9 cellular contexts compared by ENCODE assay signal in the genomic region with DNA sequence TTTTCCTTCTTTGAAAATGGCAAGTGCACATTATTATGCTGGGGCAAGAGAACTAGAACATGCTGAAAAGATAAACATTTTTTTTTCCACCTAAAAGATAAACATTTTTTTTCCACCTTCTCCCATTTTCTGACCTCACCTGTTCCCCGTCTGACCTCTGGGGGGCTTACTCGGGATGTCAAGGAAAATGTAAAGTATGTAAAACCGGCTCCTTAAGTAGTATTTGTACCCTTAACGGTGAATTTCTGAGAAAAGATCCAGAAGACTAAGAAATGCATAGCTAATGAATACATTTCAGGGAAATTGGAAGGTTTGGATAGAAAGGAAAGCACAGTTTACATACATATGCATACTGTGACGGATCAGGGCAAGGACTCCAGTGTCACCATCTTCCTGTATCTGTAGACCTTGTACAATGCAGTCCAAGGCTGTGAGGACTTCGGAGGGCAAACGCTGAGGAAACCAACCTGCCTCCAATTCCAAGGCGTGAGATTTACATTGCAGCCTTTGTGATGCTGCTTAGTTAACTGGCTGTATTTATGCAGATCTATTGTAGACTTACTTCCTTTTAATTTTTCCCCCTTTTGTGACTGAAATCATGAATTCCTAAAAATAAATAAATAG.
A peak's percentile ranks its signal among the peaks of the same experiment; 100 is the strongest.
DNase-seq lines count a peak whose midpoint lies in the region; ATAC-seq and TF ChIP-seq lines count a peak whose summit lies in the region.
"Had no signal": no experiment of that assay in that cellular context is flagged by ENCODE, and none has a peak within 500 bp of the region (broad histone marks: within the 10 kb centered on the region; RNA-seq: fewer than 3 reads in every experiment).

No MANE protein-coding gene starts in this region.

- no peak for TF ChIP-seq CTCF in activated CD8-positive, alpha-beta T cell treated with anti-CD3 and anti-CD28 coated beads for 36 hours (IDR thresholded peaks at IDR 0.05)
- TF ChIP-seq CTCF in PC-9 (conservative IDR thresholded peaks at IDR 0.05) (no peak), hepatocyte (IDR thresholded peaks at IDR 0.05; ENCODE audit: poor library complexity) (peak; percentile 24), suprapubic skin (IDR thresholded peaks at IDR 0.05) (no peak)

- no peak for TF ChIP-seq POLR2A in suprapubic skin (IDR thresholded peaks at IDR 0.05)

- DNase-seq in activated CD8-positive, alpha-beta T cell treated with anti-CD3 and anti-CD28 coated beads, Interleukin-2, amount 10 ng/mL, durations not matched to agents 7 days and 5 days, result no peak
- DNase-seq in activated CD8-positive, alpha-beta T cell treated with anti-CD3 and anti-CD28 coated beads for 36 hours, result no peak
- no peak for DNase-seq in PC-9
- no peak for DNase-seq in hepatocyte (ENCODE audit: low spot score)
- no peak for DNase-seq in suprapubic skin (ENCODE audit: low spot score in 2 of 2)
- DNase-seq in NK-92 treated with Interleukin-12 subunit alpha and Interleukin-12 subunit beta, amount 100 ng/mL, for 24 hours (lab: John Stamatoyannopoulos, UW), result no peak
- DNase-seq: EL had no signal

- H3F3A ChIP-seq in PC-9 (ENCODE audit: insufficient read depth, low read depth), result no peaks in the 10 kb centered on the region

- H3K4me1 ChIP-seq in PC-9 (replicated peaks; ENCODE audit: insufficient read depth) (0 out of 2 replicates have a peak, but pooled peaks cover 5% of the 10 kb centered on the region), hepatocyte (ENCODE audit: insufficient read depth) (no peaks in the 10 kb centered on the region), suprapubic skin (peaks cover 25% of the 10 kb centered on the region)

- WGBS in hepatocyte (ENCODE audit: low lambda C conversion rate, missing lambda C conversion rate), result 3% methylated on average over 8 of the region's 8 CpGs
- 16% methylated on average over 8 of the region's 8 CpGs for WGBS in suprapubic skin

- CTCF ChIA-PET in activated CD8-positive, alpha-beta T cell treated with anti-CD3 and anti-CD28 coated beads, Interleukin-2, amount 10 ng/mL, durations not matched to agents 7 days and 5 days (lab: Charles Lee), result no interaction called here
- CTCF ChIA-PET in activated CD8-positive, alpha-beta T cell treated with anti-CD3 and anti-CD28 coated beads for 36 hours (lab: Charles Lee), result no interaction called here
- CTCF ChIA-PET in PC-9 (lab: Charles Lee), result no interaction called here

- H3K4me1 Mint-ChIP-seq in activated CD8-positive, alpha-beta T cell treated with anti-CD3 and anti-CD28 coated beads, Interleukin-2, amount 10 ng/mL, durations not matched to agents 7 days and 5 days (ENCODE audit: low read depth), result peaks cover 11% of the 10 kb centered on the region
- peaks cover 8% of the 10 kb centered on the region for H3K4me1 Mint-ChIP-seq in activated CD8-positive, alpha-beta T cell treated with anti-CD3 and anti-CD28 coated beads for 36 hours (ENCODE audit: low read depth)

- BruUV-seq in PC-9 (replicated peaks; lab: Mats Ljungman, UMichigan), result no TSS peak

- H3K4me3 Mint-ChIP-seq in activated CD8-positive, alpha-beta T cell treated with anti-CD3 and anti-CD28 coated beads, Interleukin-2, amount 10 ng/mL, durations not matched to agents 7 days and 5 days, result peak overlapping the region; percentile 12
- no peak overlapping the region for H3K4me3 Mint-ChIP-seq in activated CD8-positive, alpha-beta T cell treated with anti-CD3 and anti-CD28 coated beads for 36 hours

- peaks cover 53% of the 10 kb centered on the region for H3K27me3 Mint-ChIP-seq in activated CD8-positive, alpha-beta T cell treated with anti-CD3 and anti-CD28 coated beads, Interleukin-2, amount 10 ng/mL, durations not matched to agents 7 days and 5 days (ENCODE audit: low read depth)
- peaks cover 38% of the 10 kb centered on the region for H3K27me3 Mint-ChIP-seq in activated CD8-positive, alpha-beta T cell treated with anti-CD3 and anti-CD28 coated beads for 36 hours

- peaks cover 3% of the 10 kb centered on the region for H3K36me3 Mint-ChIP-seq in activated CD8-positive, alpha-beta T cell treated with anti-CD3 and anti-CD28 coated beads, Interleukin-2, amount 10 ng/mL, durations not matched to agents 7 days and 5 days (ENCODE audit: low read depth)
- H3K36me3 Mint-ChIP-seq in activated CD8-positive, alpha-beta T cell treated with anti-CD3 and anti-CD28 coated beads for 36 hours (ENCODE audit: low read depth), result no peaks in the 10 kb centered on the region

- H3K4me2 ChIP-seq in PC-9, result peak overlapping the region; percentile 79; the same call in 1 of the 2 replicates
- peak overlapping the region; percentile 97 for H3K4me2 ChIP-seq in hepatocyte

- H3K9me2 ChIP-seq in PC-9 (ENCODE audit: insufficient read depth) (no peaks in the 10 kb centered on the region), hepatocyte (replicated peaks; ENCODE audit: insufficient read depth) (no peaks in the 10 kb centered on the region)

- H3K27ac ChIP-seq in PC-9 (no peak overlapping the region), hepatocyte (no peak overlapping the region), suprapubic skin (no peak overlapping the region)

- H3K36me3 ChIP-seq in PC-9 (ENCODE audit: low read depth) (no peaks in the 10 kb centered on the region), hepatocyte (replicated peaks; ENCODE audit: insufficient read depth, low read depth) (no peaks in the 10 kb centered on the region), suprapubic skin (no peaks in the 10 kb centered on the region)

- no peaks in the 10 kb centered on the region for H3K9me3 Mint-ChIP-seq in activated CD8-positive, alpha-beta T cell treated with anti-CD3 and anti-CD28 coated beads, Interleukin-2, amount 10 ng/mL, durations not matched to agents 7 days and 5 days (ENCODE audit: insufficient read depth)
- H3K9me3 Mint-ChIP-seq in activated CD8-positive, alpha-beta T cell treated with anti-CD3 and anti-CD28 coated beads for 36 hours, result no peaks in the 10 kb centered on the region

- intact Hi-C loops in activated CD8-positive, alpha-beta T cell treated with anti-CD3 and anti-CD28 coated beads for 36 hours (cut with micrococcal nuclease), result no loop called here
- intact Hi-C loops in PC-9 (cut with micrococcal nuclease; ENCODE audit: unreplicated experiment), result loop anchor here (5.0 kb wide), 1 partner anchor 90 kb away; no protein-coding TSS in a partner anchor

- H2AFZ ChIP-seq in PC-9 (no peak overlapping the region), hepatocyte (peak overlapping the region; percentile 83)

- H3K27me3 ChIP-seq in PC-9 (ENCODE audit: insufficient read depth, low read depth) (peaks cover 41% of the 10 kb centered on the region), hepatocyte (peaks cover 42% of the 10 kb centered on the region), suprapubic skin (peaks cover 51% of the 10 kb centered on the region)

- no peak overlapping the region for H3K27ac Mint-ChIP-seq in activated CD8-positive, alpha-beta T cell treated with anti-CD3 and anti-CD28 coated beads, Interleukin-2, amount 10 ng/mL, durations not matched to agents 7 days and 5 days
- no peak overlapping the region for H3K27ac Mint-ChIP-seq in activated CD8-positive, alpha-beta T cell treated with anti-CD3 and anti-CD28 coated beads for 36 hours

- POLR2A ChIA-PET in activated CD8-positive, alpha-beta T cell treated with anti-CD3 and anti-CD28 coated beads, Interleukin-2, amount 10 ng/mL, durations not matched to agents 7 days and 5 days (lab: Charles Lee), result no interaction called here
- POLR2A ChIA-PET in activated CD8-positive, alpha-beta T cell treated with anti-CD3 and anti-CD28 coated beads for 36 hours (lab: Charles Lee), result no interaction called here
- POLR2A ChIA-PET in PC-9 (lab: Charles Lee; ENCODE audit: unreplicated experiment), result no interaction called here

- H3K4me3 ChIP-seq in PC-9, result no peak overlapping the region; the same call in 1 of the 2 replicates
- H3K4me3 ChIP-seq in hepatocyte, result peak overlapping the region; percentile 74
- peak overlapping the region; percentile 60 for H3K4me3 ChIP-seq in suprapubic skin

- no peak for ATAC-seq in activated CD8-positive, alpha-beta T cell treated with anti-CD3 and anti-CD28 coated beads, Interleukin-2, amount 10 ng/mL, durations not matched to agents 7 days and 5 days
- no peak for ATAC-seq in activated CD8-positive, alpha-beta T cell treated with anti-CD3 and anti-CD28 coated beads for 36 hours
- ATAC-seq in HG03469 (IDR thresholded peaks at IDR 0.05; ENCODE audit: unreplicated experiment) (no peak), HG03442 (IDR thresholded peaks at IDR 0.05; ENCODE audit: unreplicated experiment) (no peak)

- H3K79me2 ChIP-seq in PC-9 (ENCODE audit: low read depth) (no peaks in the 10 kb centered on the region), hepatocyte (no peaks in the 10 kb centered on the region)

- TF ChIP-seq EP300 in suprapubic skin (IDR thresholded peaks at IDR 0.05), result no peak

- H3K9me3 ChIP-seq in PC-9 (ENCODE audit: insufficient read depth, low read depth), result no peaks in the 10 kb centered on the region
- H3K9me3 ChIP-seq in hepatocyte (ENCODE audit: low read depth), result no peaks in the 10 kb centered on the region
- H3K9me3 ChIP-seq in suprapubic skin, result no peaks in the 10 kb centered on the region

- H4K20me1 ChIP-seq in PC-9 (ENCODE audit: insufficient read depth) (no peaks in the 10 kb centered on the region), hepatocyte (ENCODE audit: insufficient read depth, poor library complexity, severe bottlenecking) (no peaks in the 10 kb centered on the region)
